9 cellular contexts compared by ENCODE assay signal in genomic region chr7:130272456-130273080, GRCh38. TPM values are rescaled to one million over a fixed set of nuclear protein-coding genes. Genes with fewer than 3 reads are reported as not detected.
DNase-seq lines count a peak whose midpoint lies in the region; FAIRE-seq and TF ChIP-seq lines count a peak whose summit lies in the region.
"Had no signal": no experiment of that assay in that cellular context is flagged by ENCODE, and none has a peak within 500 bp of the region (broad histone marks: within the 10 kb centered on the region; RNA-seq: fewer than 3 reads in every experiment).

No MANE protein-coding gene starts in this region.

- POLR2A ChIA-PET in A673 (lab: Charles Lee; ENCODE audit: low non-redundant PET) = no interaction called here

- no peak overlapping the region for H2AK5ac ChIP-seq in mesenchymal stem cell (ENCODE audit: low read length, severe bottlenecking)

- peak overlapping the region; percentile 91 for H4K91ac ChIP-seq in mesenchymal stem cell (ENCODE audit: low read length)

- H3K27me3 Mint-ChIP-seq in Calu3 (ENCODE audit: unreplicated experiment) = peaks cover 36% of the 10 kb centered on the region

- H3K9me3 ChIP-seq in A673 (ENCODE audit: low read depth, low read length, poor library complexity, severe bottlenecking) (no peaks in the 10 kb centered on the region), ascending aorta (no peaks in the 10 kb centered on the region), mesenchymal stem cell (ENCODE audit: control insufficient read depth, low read length) (no peaks in the 10 kb centered on the region)

- no peak overlapping the region for H2BK5ac ChIP-seq in mesenchymal stem cell (ENCODE audit: low read depth, low read length, poor library complexity, severe bottlenecking)

- H3K4me2 ChIP-seq in mesenchymal stem cell (ENCODE audit: low read length, poor library complexity, severe bottlenecking) = peak overlapping the region; percentile 5

- 59% methylated on average over 23 of the region's 23 CpGs for WGBS in mesenchymal stem cell

- H3K14ac ChIP-seq in mesenchymal stem cell (ENCODE audit: low read length in 2 of 2) = peak overlapping the region in 1 of 2 experiments; percentile 63

- no peaks in the 10 kb centered on the region for H3K79me1 ChIP-seq in mesenchymal stem cell (replicated peaks; ENCODE audit: low read length, poor library complexity, severe bottlenecking)

- H3K4me3 ChIP-seq in A673 (ENCODE audit: low read depth, low read length, poor library complexity, severe bottlenecking) = no peak overlapping the region
- peak overlapping the region; percentile 49 to 63 for H3K4me3 ChIP-seq in ascending aorta
- peak overlapping the region in 1 of 2 experiments; percentile 45 for H3K4me3 ChIP-seq in mesenchymal stem cell (ENCODE audit: insufficient read depth in 1 of 2, low read depth in 1 of 2, low read length in 2 of 2)

- peak overlapping the region; percentile 53 for H3K9ac ChIP-seq in mesenchymal stem cell (ENCODE audit: low read length)

- peak overlapping the region in 1 of 2 experiments; percentile 30 for H3K23ac ChIP-seq in mesenchymal stem cell (ENCODE audit: low read length in 2 of 2)

- H3K36me3 ChIP-seq in A673 (ENCODE audit: insufficient read depth, low read length, poor library complexity, severe bottlenecking) (no peaks in the 10 kb centered on the region), ascending aorta (no peaks in the 10 kb centered on the region), mesenchymal stem cell (ENCODE audit: control insufficient read depth in 1 of 2, insufficient read depth in 2 of 2, low read depth in 1 of 2, low read length in 2 of 2) (no peaks in the 10 kb centered on the region)

- intact Hi-C loops in A673 (cut with micrococcal nuclease; ENCODE audit: unreplicated experiment) = no loop called here
- intact Hi-C loops in ascending aorta (cut with DNase I) = loop anchor here (5.0 to 10.0 kb wide), 2 partner anchors 170 to 392 kb away; partner anchors contain the start of genes CEP41 and COPG2
- intact Hi-C loops in Calu3 (cut with micrococcal nuclease; ENCODE audit: unreplicated experiment) = no loop called here

- H3K4me3 Mint-ChIP-seq in Calu3 (ENCODE audit: low read depth, unreplicated experiment) = no peak overlapping the region

- H3K36me3 Mint-ChIP-seq in Calu3 (ENCODE audit: insufficient read depth, unreplicated experiment) = no peaks in the 10 kb centered on the region

- no peak overlapping the region for H2BK15ac ChIP-seq in mesenchymal stem cell (ENCODE audit: low read depth, poor library complexity, severe bottlenecking)

- TF ChIP-seq CTCF in A673 (conservative IDR thresholded peaks at IDR 0.05; ENCODE audit: low read depth, low read length) (no peak), ascending aorta (IDR thresholded peaks at IDR 0.05) (no peak), Calu3 (IDR thresholded peaks at IDR 0.05; ENCODE audit: unreplicated experiment) (no peak)

- H3K27me3 ChIP-seq in A673 (replicated peaks; ENCODE audit: insufficient read depth, low read depth, low read length, poor library complexity) (no peaks in the 10 kb centered on the region), ascending aorta (no peaks in the 10 kb centered on the region), mesenchymal stem cell (ENCODE audit: control insufficient read depth in 1 of 2, insufficient read depth in 1 of 2, low read length in 2 of 2) (peaks cover 0 to 29% of the 10 kb centered on the region in 2 experiments)

- peak overlapping the region; percentile 75 to 92 for H3K4ac ChIP-seq in mesenchymal stem cell (ENCODE audit: low read depth in 1 of 2, low read length in 2 of 2)

- H3K27ac ChIP-seq in A673 (ENCODE audit: low read depth, low read length, poor library complexity, severe bottlenecking) (peak overlapping the region; percentile 60), ascending aorta (no peak overlapping the region), mesenchymal stem cell (ENCODE audit: low read length, poor library complexity, severe bottlenecking) (peak overlapping the region; percentile 1)

- no peaks in the 10 kb centered on the region for H3K4me1 Mint-ChIP-seq in Calu3 (ENCODE audit: low read depth, unreplicated experiment)

- no peak overlapping the region for H3K27ac Mint-ChIP-seq in Calu3 (ENCODE audit: unreplicated experiment)

- no peak for FAIRE-seq in HTR-8/SVneo (lab: Jason Lieb, UNC)

- H2AFZ ChIP-seq in mesenchymal stem cell (ENCODE audit: low read depth, low read length) = no peak overlapping the region

- H3K9me3 Mint-ChIP-seq in Calu3 (ENCODE audit: low read depth, unreplicated experiment) = no peaks in the 10 kb centered on the region

- DNase-seq in A673 (ENCODE audit: low spot score) = peak; percentile 38
- DNase-seq in NCI-H1105 treated with DMSO at 0.1 percent for 48 hours (lab: John Stamatoyannopoulos, UW) = peak; percentile 91
- DNase-seq in ascending aorta (ENCODE audit: low spot score in 2 of 2) = no peak
- peak; percentile 26 for DNase-seq in mesenchymal stem cell
- no peak for DNase-seq in putamen (ENCODE audit: low spot score)
- no peak for DNase-seq in Calu3
- no peak for DNase-seq in HTR-8/SVneo (ENCODE audit: insufficient read length, low spot score)
- DNase-seq in A172 (ENCODE audit: low spot score) = no peak

- H2BK12ac ChIP-seq in mesenchymal stem cell (ENCODE audit: low read length in 2 of 2) = peak overlapping the region; percentile 43 to 72

- BruUV-seq in A673 (replicated peaks; lab: Mats Ljungman, UMichigan) (no TSS peak), Calu3 (replicated peaks; lab: Mats Ljungman, UMichigan) (no TSS peak)

- peak overlapping the region; percentile 89 for H4K8ac ChIP-seq in mesenchymal stem cell (ENCODE audit: low read length)

- CTCF ChIA-PET in A673 (lab: Charles Lee) = no interaction called here
- CTCF ChIA-PET in Calu3 (lab: Charles Lee) = interaction anchor here (0.7 kb wide), 1 partner anchor 449 kb away, joined by 3 read pairs; no protein-coding TSS in a partner anchor

- H3K4me1 ChIP-seq in A673 (ENCODE audit: insufficient read depth, low read length, poor library complexity, severe bottlenecking) (peaks cover 58% of the 10 kb centered on the region), ascending aorta (peaks cover 4 to 12% of the 10 kb centered on the region in 2 donors), mesenchymal stem cell (ENCODE audit: control insufficient read depth, insufficient read depth, low read depth, low read length) (peaks cover 6% of the 10 kb centered on the region)

- H3K18ac ChIP-seq in mesenchymal stem cell (ENCODE audit: low read depth in 1 of 2, low read length in 2 of 2) = peak overlapping the region; percentile 84 to 97

- H2BK120ac ChIP-seq in mesenchymal stem cell (ENCODE audit: low read depth, low read length) = peak overlapping the region; percentile 84

RNA-seq across cellular contexts. Expression of gene CPA2, which starts 5.9 kb away (rescaled TPM):
- total RNA-seq in A673 (2021) = 0.26 and 0.43 TPM in 2 replicates
- not detected for total RNA-seq in ascending aorta
- not detected for polyA plus RNA-seq in mesenchymal stem cell (2013, experiment 1 of 2)
- 0.10 TPM for polyA plus RNA-seq in mesenchymal stem cell (2013, experiment 2 of 2)
- total RNA-seq in Calu3 (2022) = not detected in 2 replicates
- not detected in 2 replicates for total RNA-seq in A172 (2014; rRNA removed; shearing (Covaris generic))
- total RNA-seq: T-helper 2 cell treated with Interferon-gamma antibody and Interleukin-4, amounts not matched to agents 100 ng/mL and 5 ng/mL, for 36 hours had no signal

RNA-seq across cellular contexts. Expression of gene CPA4, which starts 20.4 kb away (rescaled TPM):
- total RNA-seq in A673 (2021) = 0.35 TPM in 1 of 2 replicates, not detected in the other
- not detected for total RNA-seq in ascending aorta
- 36.9 TPM for polyA plus RNA-seq in mesenchymal stem cell (2013, experiment 1 of 2)
- polyA plus RNA-seq in mesenchymal stem cell (2013, experiment 2 of 2) = 36.9 TPM
- total RNA-seq in Calu3 (2022) = not detected in 2 replicates
- 387 and 495 TPM in 2 replicates for total RNA-seq in A172 (2014; rRNA removed; shearing (Covaris generic))
- total RNA-seq: T-helper 2 cell treated with Interferon-gamma antibody and Interleukin-4, amounts not matched to agents 100 ng/mL and 5 ng/mL, for 36 hours had no signal

Comparison
In these comparisons a context has a peak if more than half of its experiments do, and no peak if none do; other contexts are left out.
1. DNase-seq: peak in A673 (single experiment), NCI-H1105 treated with DMSO at 0.1 percent for 48 hours (single experiment) and mesenchymal stem cell (single experiment); none in ascending aorta (0 of 2), putamen (single experiment), Calu3 (single experiment), HTR-8/SVneo (single experiment) and A172 (single experiment).
2. H3K27ac ChIP-seq: peak in A673 (single experiment) and mesenchymal stem cell (single experiment); none in ascending aorta (0 of 2).
3. RNA of gene CPA4, which starts 20.4 kb away (total RNA-seq): 387 to 495 TPM in A172; 0.35 TPM in A673, not detected in ascending aorta (single experiment) and not detected in Calu3; every median in the first group is over 100 times any median in the second.